Comparison of ENCODE assay signal across 8 cellular contexts in genomic region chr19:1274852-1275259, GRCh38. TPM values are rescaled to one million over a fixed set of nuclear protein-coding genes. Genes with fewer than 3 reads are reported as not detected.
DNase-seq lines count a peak whose midpoint lies in the region; TF ChIP-seq lines count a peak whose summit lies in the region.

No MANE protein-coding gene starts in this region.

- H3K4me1 Mint-ChIP-seq in endodermal cell: peaks cover 25% of the 10 kb centered on the region

- peak overlapping the region; percentile 62 for H3K4me2 ChIP-seq in OCI-LY1 (ENCODE audit: low read length)

- peaks cover 13% of the 10 kb centered on the region for H3K79me2 ChIP-seq in OCI-LY1 (ENCODE audit: insufficient read depth, low read length)

- H3K9me2 ChIP-seq in OCI-LY1 (ENCODE audit: low read depth, low read length): no peaks in the 10 kb centered on the region

- H3K27me3 Mint-ChIP-seq in endodermal cell (ENCODE audit: insufficient read depth): no peaks in the 10 kb centered on the region

- H3K4me1 ChIP-seq in OCI-LY1 (ENCODE audit: insufficient read depth, low read length, severe bottlenecking) (peaks cover 60% of the 10 kb centered on the region), endodermal cell (ENCODE audit: control insufficient read depth, insufficient read depth, low read length) (peaks cover 13% of the 10 kb centered on the region), neuron (ENCODE audit: insufficient read depth, low read length) (peaks cover 54% of the 10 kb centered on the region)

- H3K9me3 Mint-ChIP-seq in endodermal cell: no peaks in the 10 kb centered on the region

- H3K9me3 ChIP-seq in OCI-LY1 (ENCODE audit: low read length) (no peaks in the 10 kb centered on the region), endodermal cell (ENCODE audit: control insufficient read depth, low read length) (no peaks in the 10 kb centered on the region), neuron (ENCODE audit: low read length) (no peaks in the 10 kb centered on the region)

- TF ChIP-seq CTCF in OCI-LY1 (IDR thresholded peaks at IDR 0.05; ENCODE audit: low read length) (no peak), endodermal cell (conservative IDR thresholded peaks at IDR 0.05) (no peak)

- peak overlapping the region; percentile 60 for H3K4me3 Mint-ChIP-seq in endodermal cell

- H3K36me3 Mint-ChIP-seq in endodermal cell (ENCODE audit: low read depth): peaks cover 65% of the 10 kb centered on the region

- peak overlapping the region; percentile 84 for H3K4me3 ChIP-seq in OCI-LY1 (ENCODE audit: low read depth, low read length, poor library complexity, severe bottlenecking)
- peak overlapping the region; percentile 87 for H3K4me3 ChIP-seq in endodermal cell (ENCODE audit: low read length)
- peak overlapping the region; percentile 77 for H3K4me3 ChIP-seq in neuron (ENCODE audit: low read length)

- no peaks in the 10 kb centered on the region for H4K20me1 ChIP-seq in OCI-LY1 (ENCODE audit: insufficient read depth, low read length)

- H3F3A ChIP-seq in OCI-LY1 (ENCODE audit: insufficient read depth, low read length): peaks cover 16% of the 10 kb centered on the region

- H3K27ac Mint-ChIP-seq in endodermal cell: peak overlapping the region; percentile 94

- H3K9ac ChIP-seq in OCI-LY1 (ENCODE audit: low read length): peak overlapping the region; percentile 75
- peak overlapping the region; percentile 25 for H3K9ac ChIP-seq in endodermal cell (ENCODE audit: extremely low read depth, low read length, poor library complexity, severe bottlenecking)

- H3K27ac ChIP-seq in OCI-LY1 (ENCODE audit: low read depth, low read length, poor library complexity, severe bottlenecking): peak overlapping the region; percentile 24
- peak overlapping the region; percentile 99 for H3K27ac ChIP-seq in endodermal cell (ENCODE audit: low read depth, low read length)

- 46 to 80% methylated on average over 15 to 44 of the region's 44 CpGs for WGBS in endodermal cell (ENCODE audit: insufficient coverage in 1 of 2, insufficient read length in 1 of 2), 2 experiments

- H3K27me3 ChIP-seq in OCI-LY1 (ENCODE audit: insufficient read depth, low read length) (no peaks in the 10 kb centered on the region), endodermal cell (ENCODE audit: control insufficient read depth, insufficient read depth, low read length, poor library complexity, severe bottlenecking) (no peaks in the 10 kb centered on the region), neuron (ENCODE audit: insufficient read depth, low read length) (no peaks in the 10 kb centered on the region)

- DNase-seq in ELF-1 (ENCODE audit: low read depth, low spot score) (peak; percentile 50), endodermal cell (peak; percentile 81), AG08395 (ENCODE audit: low spot score) (no peak), DMS153 (lab: John Stamatoyannopoulos, UW) (no peak), DMS79 (lab: John Stamatoyannopoulos, UW) (no peak)
- DNase-seq in NK-92 treated with Interleukin-12 subunit alpha and Interleukin-12 subunit beta, amount 100 ng/mL, for 24 hours (lab: John Stamatoyannopoulos, UW): no peak

- no peak overlapping the region for H2AFZ ChIP-seq in OCI-LY1 (ENCODE audit: low read length)
- no peak overlapping the region for H2AFZ ChIP-seq in neuron (ENCODE audit: low read depth, low read length)

- peaks cover 82% of the 10 kb centered on the region for H3K36me3 ChIP-seq in OCI-LY1 (ENCODE audit: insufficient read depth, low read length)
- H3K36me3 ChIP-seq in endodermal cell (ENCODE audit: control insufficient read depth, insufficient read depth, low read length): peaks cover 56% of the 10 kb centered on the region
- peaks cover 65% of the 10 kb centered on the region for H3K36me3 ChIP-seq in neuron (ENCODE audit: insufficient read depth, low read length)

RNA-seq across cellular contexts. Expression of gene FAM174C, which starts 0.5 kb away (rescaled TPM):
- total RNA-seq in endodermal cell: 10 to 100 TPM; 45.1 to 46.0 TPM
- polyA plus RNA-seq in endodermal cell (2013, experiment 1 of 2): 18.2 TPM
- polyA plus RNA-seq in endodermal cell (2013, experiment 2 of 2): 19.0 TPM

RNA-seq across cellular contexts. Expression of gene CIRBP, which starts 5.7 kb away (rescaled TPM):
- 100 to 1,000 TPM; 282 to 301 TPM for total RNA-seq in endodermal cell
- polyA plus RNA-seq in endodermal cell (2013, experiment 1 of 2): 403 TPM
- polyA plus RNA-seq in endodermal cell (2013, experiment 2 of 2): 310 TPM

RNA-seq across cellular contexts. Expression of gene EFNA2, which starts 10.8 kb away (rescaled TPM):
- 10 to 100 TPM; 28.6 to 30.7 TPM for total RNA-seq in endodermal cell
- polyA plus RNA-seq in endodermal cell (2013, experiment 1 of 2): 36.1 TPM
- polyA plus RNA-seq in endodermal cell (2013, experiment 2 of 2): 33.9 TPM

RNA-seq across cellular contexts. Expression of gene MIDN, which starts 26.5 kb away (rescaled TPM):
- total RNA-seq in endodermal cell: 100 to 1,000 TPM; 183 to 185 TPM
- 126 TPM for polyA plus RNA-seq in endodermal cell (2013, experiment 1 of 2)
- polyA plus RNA-seq in endodermal cell (2013, experiment 2 of 2): 115 TPM

RNA-seq across cellular contexts. Expression of gene ATP5F1D, which starts 33.3 kb away (rescaled TPM):
- 100 to 1,000 TPM; 144 to 159 TPM for total RNA-seq in endodermal cell
- polyA plus RNA-seq in endodermal cell (2013, experiment 1 of 2): 108 TPM
- 96.0 TPM for polyA plus RNA-seq in endodermal cell (2013, experiment 2 of 2)

Comparison
In these comparisons a context has a peak if more than half of its experiments do, and no peak if none do; other contexts are left out.
1. DNase-seq: peak in ELF-1 (single experiment) and endodermal cell (single experiment); none in AG08395 (single experiment), NK-92 treated with Interleukin-12 subunit alpha and Interleukin-12 subunit beta, amount 100 ng/mL, for 24 hours (single experiment), DMS153 (single experiment) and DMS79 (single experiment).
2. Peak in every context shown above with its lines, with median percentiles within 50 percentile points of each other: H3K4me3 ChIP-seq.